Comparison of ENCODE assay signal across 1 cellular context in the genomic region with DNA sequence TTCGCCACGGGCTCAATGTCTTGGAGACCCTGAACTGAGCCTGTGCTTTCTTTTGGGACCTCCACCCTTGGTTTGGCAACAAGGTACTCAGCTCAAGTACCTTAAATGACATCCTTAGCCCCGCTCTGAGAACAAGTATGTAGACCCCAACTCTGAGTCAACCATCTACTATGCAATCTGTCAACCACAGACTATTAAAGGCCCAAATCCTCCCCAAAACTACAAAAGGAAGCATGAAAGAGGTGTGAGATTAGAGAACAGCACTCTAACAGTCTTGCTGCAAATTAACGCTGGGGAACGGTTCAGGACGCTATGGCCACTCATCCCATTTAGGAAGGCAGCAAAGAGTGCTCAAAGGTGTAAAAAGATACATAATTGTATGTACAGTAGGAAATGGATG.
TF ChIP-seq lines count a peak whose summit lies in the region.

No MANE protein-coding gene starts in this region.

TF ChIP-seq in GM12878, 131 proteins besides CTCF, POLR2A, EP300 and RAD21:
- TF ChIP-seq, protein P1, sequence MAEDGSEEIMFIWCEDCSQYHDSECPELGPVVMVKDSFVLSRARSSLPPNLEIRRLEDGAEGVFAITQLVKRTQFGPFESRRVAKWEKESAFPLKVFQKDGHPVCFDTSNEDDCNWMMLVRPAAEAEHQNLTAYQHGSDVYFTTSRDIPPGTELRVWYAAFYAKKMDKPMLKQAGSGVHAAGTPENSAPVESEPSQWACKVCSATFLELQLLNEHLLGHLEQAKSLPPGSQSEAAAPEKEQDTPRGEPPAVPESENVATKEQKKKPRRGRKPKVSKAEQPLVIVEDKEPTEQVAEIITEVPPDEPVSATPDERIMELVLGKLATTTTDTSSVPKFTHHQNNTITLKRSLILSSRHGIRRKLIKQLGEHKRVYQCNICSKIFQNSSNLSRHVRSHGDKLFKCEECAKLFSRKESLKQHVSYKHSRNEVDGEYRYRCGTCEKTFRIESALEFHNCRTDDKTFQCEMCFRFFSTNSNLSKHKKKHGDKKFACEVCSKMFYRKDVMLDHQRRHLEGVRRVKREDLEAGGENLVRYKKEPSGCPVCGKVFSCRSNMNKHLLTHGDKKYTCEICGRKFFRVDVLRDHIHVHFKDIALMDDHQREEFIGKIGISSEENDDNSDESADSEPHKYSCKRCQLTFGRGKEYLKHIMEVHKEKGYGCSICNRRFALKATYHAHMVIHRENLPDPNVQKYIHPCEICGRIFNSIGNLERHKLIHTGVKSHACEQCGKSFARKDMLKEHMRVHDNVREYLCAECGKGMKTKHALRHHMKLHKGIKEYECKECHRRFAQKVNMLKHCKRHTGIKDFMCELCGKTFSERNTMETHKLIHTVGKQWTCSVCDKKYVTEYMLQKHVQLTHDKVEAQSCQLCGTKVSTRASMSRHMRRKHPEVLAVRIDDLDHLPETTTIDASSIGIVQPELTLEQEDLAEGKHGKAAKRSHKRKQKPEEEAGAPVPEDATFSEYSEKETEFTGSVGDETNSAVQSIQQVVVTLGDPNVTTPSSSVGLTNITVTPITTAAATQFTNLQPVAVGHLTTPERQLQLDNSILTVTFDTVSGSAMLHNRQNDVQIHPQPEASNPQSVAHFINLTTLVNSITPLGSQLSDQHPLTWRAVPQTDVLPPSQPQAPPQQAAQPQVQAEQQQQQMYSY (CRISPR knock-in tag; IDR thresholded peaks at IDR 0.05), result no peak
- TF ChIP-seq ZNF24 (IDR thresholded peaks at IDR 0.05) (peak; percentile 84), IKZF2 (IDR thresholded peaks at IDR 0.05) (0 out of 4 replicates have a peak, but pooled peaks of 1 of the 2 experiments have one; percentile 45), MEF2B (IDR thresholded peaks at IDR 0.05; ENCODE audit: partially characterized antibody, poor library complexity, severe bottlenecking) (peak; percentile 20), IKZF1 (conservative IDR thresholded peaks at IDR 0.05) (0 out of 2 replicates have a peak, but pooled peaks have one; percentile 25), YY1 (IDR thresholded peaks at IDR 0.05; ENCODE audit: low read depth, low read length) (no peak), POLR2AphosphoS5 (IDR thresholded peaks at IDR 0.05; ENCODE audit: low read length) (no peak), RFX5 (IDR thresholded peaks at IDR 0.05; ENCODE audit: low read depth, low read length) (no peak), ZZZ3 (IDR thresholded peaks at IDR 0.05; ENCODE audit: control insufficient read depth, insufficient read length, low read depth) (no peak), ZNF622 (IDR thresholded peaks at IDR 0.05) (no peak)
- TF ChIP-seq, protein P2, sequence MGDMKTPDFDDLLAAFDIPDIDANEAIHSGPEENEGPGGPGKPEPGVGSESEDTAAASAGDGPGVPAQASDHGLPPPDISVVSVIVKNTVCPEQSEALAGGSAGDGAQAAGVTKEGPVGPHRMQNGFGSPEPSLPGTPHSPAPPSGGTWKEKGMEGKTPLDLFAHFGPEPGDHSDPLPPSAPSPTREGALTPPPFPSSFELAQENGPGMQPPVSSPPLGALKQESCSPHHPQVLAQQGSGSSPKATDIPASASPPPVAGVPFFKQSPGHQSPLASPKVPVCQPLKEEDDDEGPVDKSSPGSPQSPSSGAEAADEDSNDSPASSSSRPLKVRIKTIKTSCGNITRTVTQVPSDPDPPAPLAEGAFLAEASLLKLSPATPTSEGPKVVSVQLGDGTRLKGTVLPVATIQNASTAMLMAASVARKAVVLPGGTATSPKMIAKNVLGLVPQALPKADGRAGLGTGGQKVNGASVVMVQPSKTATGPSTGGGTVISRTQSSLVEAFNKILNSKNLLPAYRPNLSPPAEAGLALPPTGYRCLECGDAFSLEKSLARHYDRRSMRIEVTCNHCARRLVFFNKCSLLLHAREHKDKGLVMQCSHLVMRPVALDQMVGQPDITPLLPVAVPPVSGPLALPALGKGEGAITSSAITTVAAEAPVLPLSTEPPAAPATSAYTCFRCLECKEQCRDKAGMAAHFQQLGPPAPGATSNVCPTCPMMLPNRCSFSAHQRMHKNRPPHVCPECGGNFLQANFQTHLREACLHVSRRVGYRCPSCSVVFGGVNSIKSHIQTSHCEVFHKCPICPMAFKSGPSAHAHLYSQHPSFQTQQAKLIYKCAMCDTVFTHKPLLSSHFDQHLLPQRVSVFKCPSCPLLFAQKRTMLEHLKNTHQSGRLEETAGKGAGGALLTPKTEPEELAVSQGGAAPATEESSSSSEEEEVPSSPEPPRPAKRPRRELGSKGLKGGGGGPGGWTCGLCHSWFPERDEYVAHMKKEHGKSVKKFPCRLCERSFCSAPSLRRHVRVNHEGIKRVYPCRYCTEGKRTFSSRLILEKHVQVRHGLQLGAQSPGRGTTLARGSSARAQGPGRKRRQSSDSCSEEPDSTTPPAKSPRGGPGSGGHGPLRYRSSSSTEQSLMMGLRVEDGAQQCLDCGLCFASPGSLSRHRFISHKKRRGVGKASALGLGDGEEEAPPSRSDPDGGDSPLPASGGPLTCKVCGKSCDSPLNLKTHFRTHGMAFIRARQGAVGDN (IDR thresholded peaks at IDR 0.05), result peak; percentile 50; the same call in 1 of the 2 replicates
- TF ChIP-seq, protein P3, sequence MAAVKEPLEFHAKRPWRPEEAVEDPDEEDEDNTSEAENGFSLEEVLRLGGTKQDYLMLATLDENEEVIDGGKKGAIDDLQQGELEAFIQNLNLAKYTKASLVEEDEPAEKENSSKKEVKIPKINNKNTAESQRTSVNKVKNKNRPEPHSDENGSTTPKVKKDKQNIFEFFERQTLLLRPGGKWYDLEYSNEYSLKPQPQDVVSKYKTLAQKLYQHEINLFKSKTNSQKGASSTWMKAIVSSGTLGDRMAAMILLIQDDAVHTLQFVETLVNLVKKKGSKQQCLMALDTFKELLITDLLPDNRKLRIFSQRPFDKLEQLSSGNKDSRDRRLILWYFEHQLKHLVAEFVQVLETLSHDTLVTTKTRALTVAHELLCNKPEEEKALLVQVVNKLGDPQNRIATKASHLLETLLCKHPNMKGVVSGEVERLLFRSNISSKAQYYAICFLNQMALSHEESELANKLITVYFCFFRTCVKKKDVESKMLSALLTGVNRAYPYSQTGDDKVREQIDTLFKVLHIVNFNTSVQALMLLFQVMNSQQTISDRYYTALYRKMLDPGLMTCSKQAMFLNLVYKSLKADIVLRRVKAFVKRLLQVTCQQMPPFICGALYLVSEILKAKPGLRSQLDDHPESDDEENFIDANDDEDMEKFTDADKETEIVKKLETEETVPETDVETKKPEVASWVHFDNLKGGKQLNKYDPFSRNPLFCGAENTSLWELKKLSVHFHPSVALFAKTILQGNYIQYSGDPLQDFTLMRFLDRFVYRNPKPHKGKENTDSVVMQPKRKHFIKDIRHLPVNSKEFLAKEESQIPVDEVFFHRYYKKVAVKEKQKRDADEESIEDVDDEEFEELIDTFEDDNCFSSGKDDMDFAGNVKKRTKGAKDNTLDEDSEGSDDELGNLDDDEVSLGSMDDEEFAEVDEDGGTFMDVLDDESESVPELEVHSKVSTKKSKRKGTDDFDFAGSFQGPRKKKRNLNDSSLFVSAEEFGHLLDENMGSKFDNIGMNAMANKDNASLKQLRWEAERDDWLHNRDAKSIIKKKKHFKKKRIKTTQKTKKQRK (IDR thresholded peaks at IDR 0.05; ENCODE audit: low read depth, low read length), result no peak
